ENCODE assay signal across 8 cellular contexts in genomic region chr11:125376117-125376516, GRCh38.
DNase-seq lines count a peak whose midpoint lies in the region; ATAC-seq and TF ChIP-seq lines count a peak whose summit lies in the region.

No MANE protein-coding gene starts in this region.

- TF ChIP-seq CTCF in foreskin keratinocyte (conservative IDR thresholded peaks at IDR 0.05): no peak
- no peak for TF ChIP-seq CTCF in osteoblast (IDR thresholded peaks at IDR 0.05; ENCODE audit: extremely low read depth, low read depth, low read length)

- no peaks in the 10 kb centered on the region for H4K20me1 ChIP-seq in osteoblast (ENCODE audit: insufficient read depth, low read length)

- peak overlapping the region; percentile 16 for H3K4me2 ChIP-seq in osteoblast (ENCODE audit: insufficient read depth, low read length)

- H3K27me3 ChIP-seq in foreskin keratinocyte: peaks cover 65% of the 10 kb centered on the region
- H3K27me3 ChIP-seq in osteoblast (ENCODE audit: insufficient read depth, low read length): peaks cover 13% of the 10 kb centered on the region

- H3K4me3 ChIP-seq in osteoblast (ENCODE audit: insufficient read depth, low read length): no peak overlapping the region

- no peaks in the 10 kb centered on the region for H3K4me1 ChIP-seq in foreskin keratinocyte
- peaks cover 29% of the 10 kb centered on the region for H3K4me1 ChIP-seq in osteoblast (ENCODE audit: insufficient read depth, low read length)

- DNase-seq in Daoy (ENCODE audit: low read depth) (peak; percentile 22), NCI-H82 (lab: John Stamatoyannopoulos, UW) (peak; percentile 98), foreskin keratinocyte (no peak), osteoblast (ENCODE audit: insufficient read length, low spot score, missing footprints) (peak; percentile 79), retina (no peak), GM19240 (ENCODE audit: insufficient read length, low spot score) (no peak), GF-D8 (lab: John Stamatoyannopoulos, UW) (no peak), Kasumi-1 (lab: John Stamatoyannopoulos, UW) (no peak)

- ATAC-seq in foreskin keratinocyte: peak; percentile 47

- H2AFZ ChIP-seq in osteoblast (ENCODE audit: low read length): no peak overlapping the region

- H3K9me3 ChIP-seq in osteoblast (ENCODE audit: low read depth, low read length): no peaks in the 10 kb centered on the region

- H3K27ac ChIP-seq in foreskin keratinocyte (no peak overlapping the region), osteoblast (ENCODE audit: low read depth, low read length) (no peak overlapping the region)

- H3K79me2 ChIP-seq in osteoblast (ENCODE audit: insufficient read depth, low read length): no peaks in the 10 kb centered on the region

- no peaks in the 10 kb centered on the region for H3K36me3 ChIP-seq in osteoblast (ENCODE audit: insufficient read depth, low read length)

Comparison
In these comparisons a context has a peak if more than half of its experiments do, and no peak if none do; other contexts are left out.
1. DNase-seq: peak in Daoy (single experiment), NCI-H82 (single experiment) and osteoblast (single experiment); none in foreskin keratinocyte (0 of 2), retina (single experiment), GM19240 (single experiment), GF-D8 (single experiment) and Kasumi-1 (0 of 2).